Comparison of ENCODE assay signal across 12 cellular contexts in the genomic region with DNA sequence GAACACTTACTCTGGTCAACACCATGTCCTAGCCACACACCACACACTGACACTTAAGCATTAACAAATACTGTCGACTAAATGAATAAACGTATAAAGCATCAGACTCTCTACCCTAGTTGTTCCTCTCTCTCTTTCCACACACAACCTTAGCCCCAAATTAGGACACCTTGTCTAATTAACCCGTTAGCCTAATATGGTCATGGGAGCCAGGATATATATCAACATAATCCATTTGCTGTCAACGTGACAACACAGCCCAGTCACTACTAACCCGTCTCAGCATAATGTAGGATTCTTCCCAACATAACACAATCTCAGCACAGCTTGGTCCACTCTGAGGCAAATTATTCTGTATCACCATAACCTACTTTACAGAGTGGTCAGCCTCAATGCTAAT. TPM values are rescaled to one million over a fixed set of nuclear protein-coding genes. Genes with fewer than 3 reads are reported as not detected.
DNase-seq lines count a peak whose midpoint lies in the region; ATAC-seq and TF ChIP-seq lines count a peak whose summit lies in the region.
"Had no signal": no experiment of that assay in that cellular context is flagged by ENCODE, and none has a peak within 500 bp of the region (broad histone marks: within the 10 kb centered on the region; RNA-seq: fewer than 3 reads in every experiment).

No MANE protein-coding gene starts in this region.

- DNase-seq in T-helper 2 cell treated with Interferon-gamma antibody and Interleukin-4, amounts not matched to agents 5 μg/mL and 100 μg/mL, for 36 hours (ENCODE audit: low spot score) = no peak
- no peak for DNase-seq in T-helper 2 cell
- no peak for DNase-seq in SJCRH30
- DNase-seq in epithelial cell of proximal tubule (ENCODE audit: low read depth) = no peak
- no peak for DNase-seq in psoas muscle
- no peak for DNase-seq in stomach
- no peak for DNase-seq in heart right ventricle
- DNase-seq: adrenal gland, NCI-H69, T1000 had no signal

- TF ChIP-seq CTCF in epithelial cell of proximal tubule (conservative IDR thresholded peaks at IDR 0.05; ENCODE audit: low read depth, low read length) (no peak), psoas muscle (IDR thresholded peaks at IDR 0.05) (no peak), stomach (IDR thresholded peaks at IDR 0.05) (no peak), heart right ventricle (IDR thresholded peaks at IDR 0.05) (no peak)

- no peaks in the 10 kb centered on the region for H3K9me3 Mint-ChIP-seq in T-helper 2 cell treated with Interferon-gamma antibody and Interleukin-4, amounts not matched to agents 5 μg/mL and 100 μg/mL, for 36 hours
- H3K9me3 Mint-ChIP-seq: memory B cell had no signal

- no peak overlapping the region for H3K27ac Mint-ChIP-seq in T-helper 2 cell treated with Interferon-gamma antibody and Interleukin-4, amounts not matched to agents 5 μg/mL and 100 μg/mL, for 36 hours
- H3K27ac Mint-ChIP-seq: memory B cell had no signal

- H3K36me3 ChIP-seq in SJCRH30 = peaks cover 10% of the 10 kb centered on the region; the same call in 1 of the 2 replicates
- peaks cover 0 to 55% of the 10 kb centered on the region in 2 donors for H3K36me3 ChIP-seq in psoas muscle (ENCODE audit: insufficient read depth in 1 of 2, low read depth in 1 of 2)
- H3K36me3 ChIP-seq in stomach = peaks cover 42 to 58% (median 55%) of the 10 kb centered on the region in 4 donors
- H3K36me3 ChIP-seq in heart right ventricle = peaks cover 0 to 57% (median 26%) of the 10 kb centered on the region in 9 donors

- intact Hi-C loops in psoas muscle (cut with DNase I) (loop anchor here in 1 of 2 donors (10.0 kb wide), 1 partner anchor 353 kb away; a partner anchor contains a TSS), stomach (cut with DNase I; ENCODE audit: low total_unique reads) (no loop called here), heart right ventricle (cut with DNase I) (no loop called here)

- H3K4me1 ChIP-seq in SJCRH30 (no peaks in the 10 kb centered on the region), psoas muscle (peaks cover 29% of the 10 kb centered on the region), stomach (peaks cover 32 to 58% (median 50%) of the 10 kb centered on the region in 4 donors), heart right ventricle (peaks cover 0 to 50% (median 40%) of the 10 kb centered on the region in 9 donors)

- H3K27me3 Mint-ChIP-seq in T-helper 2 cell treated with Interferon-gamma antibody and Interleukin-4, amounts not matched to agents 5 μg/mL and 100 μg/mL, for 36 hours (ENCODE audit: low read depth) = no peaks in the 10 kb centered on the region
- H3K27me3 Mint-ChIP-seq: memory B cell had no signal

- peaks cover 33% of the 10 kb centered on the region for H3K4me1 Mint-ChIP-seq in T-helper 2 cell treated with Interferon-gamma antibody and Interleukin-4, amounts not matched to agents 5 μg/mL and 100 μg/mL, for 36 hours (ENCODE audit: low read depth)

- no peak for TF ChIP-seq EP300 in stomach (IDR thresholded peaks at IDR 0.05)

- 65 to 78% (median 66%) methylated on average over 5 of the region's 5 CpGs for WGBS in psoas muscle, 3 donors
- WGBS in stomach, 5 donors = 71 to 87% (median 78%) methylated on average over 5 of the region's 5 CpGs
- 81 to 83% methylated on average over 5 of the region's 5 CpGs for WGBS in heart right ventricle, 2 donors

- TF ChIP-seq POLR2A in stomach (IDR thresholded peaks at IDR 0.05) = no peak

- H3K4me3 ChIP-seq in SJCRH30 (0 out of 2 replicates have a peak overlapping the region, but pooled peaks have one; percentile 74), epithelial cell of proximal tubule (ENCODE audit: low read depth, low read length) (peak overlapping the region; percentile 72), psoas muscle (peak overlapping the region; percentile 94), stomach (peak overlapping the region in 1 of 4 donors; percentile 99), heart right ventricle (no peak overlapping the region)

- H3K36me3 Mint-ChIP-seq in T-helper 2 cell treated with Interferon-gamma antibody and Interleukin-4, amounts not matched to agents 5 μg/mL and 100 μg/mL, for 36 hours (ENCODE audit: low read depth) = peaks cover 41% of the 10 kb centered on the region

- H3K9me3 ChIP-seq in SJCRH30 (replicated peaks) = no peaks in the 10 kb centered on the region
- no peaks in the 10 kb centered on the region for H3K9me3 ChIP-seq in psoas muscle
- H3K9me3 ChIP-seq in stomach = no peaks in the 10 kb centered on the region
- H3K9me3 ChIP-seq in heart right ventricle = no peaks in the 10 kb centered on the region
- H3K9me3 ChIP-seq: adrenal gland had no signal

- no peaks in the 10 kb centered on the region for H3K27me3 ChIP-seq in SJCRH30
- no peaks in the 10 kb centered on the region for H3K27me3 ChIP-seq in psoas muscle (ENCODE audit: insufficient read depth in 3 of 3, low read length in 2 of 3)
- no peaks in the 10 kb centered on the region for H3K27me3 ChIP-seq in stomach
- H3K27me3 ChIP-seq in heart right ventricle = no peaks in the 10 kb centered on the region
- H3K27me3 ChIP-seq: adrenal gland had no signal

- H3K4me3 Mint-ChIP-seq in T-helper 2 cell treated with Interferon-gamma antibody and Interleukin-4, amounts not matched to agents 5 μg/mL and 100 μg/mL, for 36 hours = peak overlapping the region; percentile 4
- H3K4me3 Mint-ChIP-seq: memory B cell had no signal

- no peak for ATAC-seq in psoas muscle
- ATAC-seq in HG02870 (IDR thresholded peaks at IDR 0.05; ENCODE audit: unreplicated experiment) = no peak
- ATAC-seq in heart right ventricle = no peak

- H3K27ac ChIP-seq in SJCRH30 (no peak overlapping the region), psoas muscle (no peak overlapping the region), stomach (no peak overlapping the region), heart right ventricle (no peak overlapping the region)
- H3K27ac ChIP-seq: adrenal gland had no signal

RNA-seq across cellular contexts. Expression of a gene that starts 2.2 kb away (rescaled TPM):
- total RNA-seq in SJCRH30 (2014; rRNA removed; shearing (Covaris generic)) = 33.4 and 39.0 TPM in 2 replicates
- total RNA-seq in epithelial cell of proximal tubule (46.5 and 68.0 TPM in 2 replicates), psoas muscle (10 to 100 TPM; 11.4 to 19.6 (median 13.8) TPM), stomach (100 to 1,000 TPM in 1 of 5 donors, 10 to 100 TPM in 4; 16.9 to 114 (median 19.7) TPM), heart right ventricle (10 to 100 TPM; 14.1 to 25.6 (median 18.0) TPM)
- polyA plus RNA-seq in psoas muscle (10 to 100 TPM; 10.0 to 22.1 (median 10.0) TPM), stomach (10 to 100 TPM; 12.1 to 14.5 (median 14.5) TPM), heart right ventricle (10 to 100 TPM in 1 of 2 donors, 1 to 10 TPM in 1; 10.0 to 23.0 TPM)

RNA-seq across cellular contexts. Expression of a gene that starts 7.1 kb away (rescaled TPM):
- total RNA-seq in SJCRH30 (2014; rRNA removed; shearing (Covaris generic)) = 28.7 and 30.9 TPM in 2 replicates
- total RNA-seq in epithelial cell of proximal tubule (27.1 and 42.8 TPM in 2 replicates), psoas muscle (10 to 100 TPM; 20.9 to 28.8 (median 27.7) TPM), stomach (10 to 100 TPM in 3 of 5 donors, 1 to 10 TPM in 2; 5.2 to 26.2 (median 14.0) TPM), heart right ventricle (10 to 100 TPM; 17.7 to 24.5 (median 22.6) TPM)
- polyA plus RNA-seq in psoas muscle (10 to 100 TPM; 24.0 to 43.3 (median 29.4) TPM), stomach (10 to 100 TPM; 21.3 to 27.2 (median 21.5) TPM), heart right ventricle (10 to 100 TPM; 16.1 to 25.0 TPM)

RNA-seq across cellular contexts. Expression of a gene that starts 10.1 kb away (rescaled TPM):
- 139 and 141 TPM in 2 replicates for total RNA-seq in SJCRH30 (2014; rRNA removed; shearing (Covaris generic))
- 298 and 570 TPM in 2 replicates for total RNA-seq in epithelial cell of proximal tubule
- 100 to 1,000 TPM; 447 to 492 (median 481) TPM for total RNA-seq in psoas muscle
- polyA plus RNA-seq in psoas muscle = 100 to 1,000 TPM; 344 to 569 (median 510) TPM
- total RNA-seq in stomach = 100 to 1,000 TPM; 111 to 419 (median 206) TPM
- 1,000 to 10,000 TPM in 1 of 3 donors, 100 to 1,000 TPM in 2; 773 to 1,252 (median 934) TPM for polyA plus RNA-seq in stomach
- 100 to 1,000 TPM; 440 to 567 (median 501) TPM for total RNA-seq in heart right ventricle
- 100 to 1,000 TPM; 540 to 733 TPM for polyA plus RNA-seq in heart right ventricle

RNA-seq across cellular contexts. Expression of a gene that starts 12.4 kb away (rescaled TPM):
- total RNA-seq in SJCRH30 (2014; rRNA removed; shearing (Covaris generic)) = 44.6 and 64.2 TPM in 2 replicates
- 320 and 573 TPM in 2 replicates for total RNA-seq in epithelial cell of proximal tubule
- total RNA-seq in psoas muscle = 1,000 to 10,000 TPM in 3 of 4 donors, 100 to 1,000 TPM in 1; 987 to 1,310 (median 1,099) TPM
- polyA plus RNA-seq in psoas muscle = 1,000 to 10,000 TPM in 1 of 3 donors, 100 to 1,000 TPM in 2; 538 to 1,030 (median 946) TPM
- total RNA-seq in stomach = 1,000 to 10,000 TPM in 3 of 5 donors, 100 to 1,000 TPM in 2; 348 to 3,058 (median 1,195) TPM
- polyA plus RNA-seq in stomach = 100 to 1,000 TPM; 651 to 783 (median 654) TPM
- total RNA-seq in heart right ventricle = 1,000 to 10,000 TPM in 7 of 10 donors, 100 to 1,000 TPM in 3; 951 to 2,054 (median 1,322) TPM
- polyA plus RNA-seq in heart right ventricle = 1,000 to 10,000 TPM in 1 of 2 donors, 100 to 1,000 TPM in 1; 807 to 4,806 TPM

RNA-seq across cellular contexts. Expression of a gene that starts 12.5 kb away (rescaled TPM):
- 1.9 and 3.9 TPM in 2 replicates for total RNA-seq in SJCRH30 (2014; rRNA removed; shearing (Covaris generic))
- total RNA-seq in epithelial cell of proximal tubule (2.6 and 7.8 TPM in 2 replicates), psoas muscle (1 to 10 TPM; 3.2 to 8.9 (median 5.8) TPM), stomach (10 to 100 TPM in 3 of 5 donors, 1 to 10 TPM in 2; 3.2 to 26.3 (median 10.6) TPM), heart right ventricle (10 to 100 TPM; 13.0 to 22.1 (median 16.7) TPM)
- polyA plus RNA-seq in psoas muscle (1 to 10 TPM; 1.5 to 5.8 (median 1.8) TPM), stomach (10 to 100 TPM in 1 of 3 donors, 1 to 10 TPM in 2; 5.8 to 11.5 (median 7.0) TPM), heart right ventricle (10 to 100 TPM in 1 of 2 donors, 1 to 10 TPM in 1; 5.4 to 27.8 TPM)

Comparison
In these comparisons a context has a peak if more than half of its experiments do, and no peak if none do; other contexts are left out.
1. H3K4me3 ChIP-seq: peak in SJCRH30 (single experiment), epithelial cell of proximal tubule (single experiment) and psoas muscle (single experiment); none in heart right ventricle (0 of 10).